ENCODE assay signal across 21 cellular contexts in the genomic region with DNA sequence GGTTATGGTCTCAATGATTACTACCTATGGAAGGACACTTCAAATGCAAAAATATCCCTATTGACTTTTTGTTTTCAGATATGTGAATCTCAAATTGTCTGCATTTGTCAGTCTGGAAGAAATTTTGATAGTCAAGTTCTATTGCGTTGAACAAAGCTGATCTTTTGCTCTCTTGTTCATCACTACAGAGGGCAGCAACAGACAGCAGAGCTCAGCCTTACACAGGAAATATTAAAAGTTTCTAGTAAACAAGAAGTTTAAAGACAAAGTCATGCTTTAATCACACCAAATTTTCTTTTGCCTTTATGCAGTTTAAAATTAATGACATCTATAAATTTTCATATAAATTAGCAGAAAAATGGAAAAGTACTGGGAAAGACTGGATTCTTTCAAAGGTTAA.
DNase-seq lines count a peak whose midpoint lies in the region; TF ChIP-seq lines count a peak whose summit lies in the region.
"Had no signal": no experiment of that assay in that cellular context is flagged by ENCODE, and none has a peak within 500 bp of the region (broad histone marks: within the 10 kb centered on the region; RNA-seq: fewer than 3 reads in every experiment).

No MANE protein-coding gene starts in this region.

- H3K36me3 Mint-ChIP-seq in chondrocyte (ENCODE audit: low read depth): no peaks in the 10 kb centered on the region
- H3K36me3 Mint-ChIP-seq: CD14-positive monocyte, IgD-negative memory B cell had no signal

- H3K36me3 ChIP-seq in Loucy (ENCODE audit: insufficient read depth, low read length): no peaks in the 10 kb centered on the region
- H3K36me3 ChIP-seq: Peyer's patch had no signal

- no peak overlapping the region for H3K4me2 ChIP-seq in Loucy (ENCODE audit: low read depth, low read length, poor library complexity, severe bottlenecking)

- H3K4me3 ChIP-seq in Loucy (ENCODE audit: low read length, poor library complexity, severe bottlenecking): no peak overlapping the region
- H3K4me3 ChIP-seq: Peyer's patch had no signal

- H4K20me1 ChIP-seq in Loucy (ENCODE audit: insufficient read depth, low read length, poor library complexity, severe bottlenecking): no peaks in the 10 kb centered on the region

- H3K27ac Mint-ChIP-seq in chondrocyte (ENCODE audit: unreplicated experiment): no peak overlapping the region
- H3K27ac Mint-ChIP-seq: CD14-positive monocyte, IgD-negative memory B cell had no signal

- no peaks in the 10 kb centered on the region for H3K9me3 Mint-ChIP-seq in chondrocyte (ENCODE audit: low read depth)
- H3K9me3 Mint-ChIP-seq: CD14-positive monocyte had no signal

- no peaks in the 10 kb centered on the region for H3K27me3 ChIP-seq in Loucy (ENCODE audit: insufficient read depth, low read length, poor library complexity, severe bottlenecking)
- H3K27me3 ChIP-seq: Peyer's patch had no signal

- no peak for DNase-seq in chondrocyte (ENCODE audit: low spot score)
- DNase-seq in foreskin melanocyte: peak; percentile 44
- peak; percentile 54 for DNase-seq in pons (ENCODE audit: low spot score)
- DNase-seq in effector CD4-positive, alpha-beta T cell: no peak
- no peak for DNase-seq in SHP77 treated with DMSO at 0.1 percent for 48 hours (lab: John Stamatoyannopoulos, UW)
- DNase-seq in MV-4-11 (lab: John Stamatoyannopoulos, UW): no peak
- no peak for DNase-seq in NCI-H2107 (lab: John Stamatoyannopoulos, UW)
- DNase-seq: DMS53; EL; GF-D8; GOT3; NCI-H1436; NCI-H187 treated with DMSO at 0.1 percent for 48 hours; NCI-H2227 treated with DMSO at 0.1 percent for 48 hours; NCI-H510A treated with DMSO at 0.1 percent for 48 hours; NCI-H748 treated with DMSO at 0.1 percent for 48 hours; NK-92 treated with Interleukin-12 subunit alpha and Interleukin-12 subunit beta, amount 100 ng/mL, for 24 hours; Peyer's patch had no signal

- H3K9ac ChIP-seq in Loucy (ENCODE audit: low read depth, low read length, poor library complexity, severe bottlenecking): no peak overlapping the region

- H2AFZ ChIP-seq in Loucy (ENCODE audit: low read length): no peak overlapping the region

- H3K9me3 ChIP-seq in Loucy (ENCODE audit: insufficient read depth, low read depth, low read length): no peaks in the 10 kb centered on the region
- H3K9me3 ChIP-seq: Peyer's patch had no signal

- H3K4me1 ChIP-seq in Loucy (ENCODE audit: insufficient read depth, low read length, poor library complexity, severe bottlenecking): no peaks in the 10 kb centered on the region
- H3K4me1 ChIP-seq: Peyer's patch had no signal

- H3F3A ChIP-seq in Loucy (ENCODE audit: low read depth): no peaks in the 10 kb centered on the region

- H3K9me2 ChIP-seq in Loucy (replicated peaks; ENCODE audit: low read depth, low read length): no peaks in the 10 kb centered on the region

- H3K4me1 Mint-ChIP-seq in chondrocyte (ENCODE audit: low read depth): no peaks in the 10 kb centered on the region
- H3K4me1 Mint-ChIP-seq: CD14-positive monocyte, IgD-negative memory B cell had no signal

- H3K79me2 ChIP-seq in Loucy (ENCODE audit: insufficient read depth, low read length): no peaks in the 10 kb centered on the region

- no peaks in the 10 kb centered on the region for H3K27me3 Mint-ChIP-seq in chondrocyte (ENCODE audit: low read depth)
- H3K27me3 Mint-ChIP-seq: IgD-negative memory B cell had no signal

- TF ChIP-seq CTCF in Loucy (conservative IDR thresholded peaks at IDR 0.05; ENCODE audit: low read length) (0 out of 2 replicates have a peak, but pooled peaks have one; percentile 21), chondrocyte (IDR thresholded peaks at IDR 0.05) (peak; percentile 27)

- no peak overlapping the region for H3K4me3 Mint-ChIP-seq in chondrocyte (ENCODE audit: unreplicated experiment)
- H3K4me3 Mint-ChIP-seq: CD14-positive monocyte, IgD-negative memory B cell had no signal

Comparison
In these comparisons a context has a peak if more than half of its experiments do, and no peak if none do; other contexts are left out.
1. DNase-seq: peak in foreskin melanocyte (single experiment) and pons (single experiment); none in chondrocyte (single experiment), effector CD4-positive, alpha-beta T cell (single experiment), SHP77 treated with DMSO at 0.1 percent for 48 hours (single experiment), MV-4-11 (single experiment) and NCI-H2107 (single experiment).